8 cellular contexts compared by ENCODE assay signal in genomic region chr4:151760713-151761661, GRCh38. TPM values are rescaled to one million over a fixed set of nuclear protein-coding genes. Genes with fewer than 3 reads are reported as not detected.
DNase-seq lines count a peak whose midpoint lies in the region; ATAC-seq, FAIRE-seq and TF ChIP-seq lines count a peak whose summit lies in the region.

TSS of gene GATB (minus strand) at chr4:151761007. CDS start at chr4:151760982, 25 bp downstream.

- H3K4me1 ChIP-seq in adipocyte (ENCODE audit: control insufficient read depth, insufficient read depth, low read length): peaks cover 6% of the 10 kb centered on the region
- H3K4me1 ChIP-seq in trophoblast cell (ENCODE audit: control insufficient read depth in 1 of 2, insufficient read depth in 2 of 2, low read length in 2 of 2): peaks cover 3 to 6% of the 10 kb centered on the region in 2 experiments
- H3K4me1 ChIP-seq in transverse colon: peaks cover 5 to 10% (median 7%) of the 10 kb centered on the region in 4 donors

- no peak within 1 kb of the TSS for H3K23ac ChIP-seq in trophoblast cell (ENCODE audit: low read length)

- intact Hi-C loops in cardiac septum (cut with DNase I) (loop anchor here (2.0 to 10.0 kb wide), 2 partner anchors 46 to 594 kb away; no protein-coding TSS in a partner anchor), transverse colon (cut with DNase I; ENCODE audit: low total_unique reads) (no loop called here)

- peak within 1 kb of the TSS; percentile 86 for H4K12ac ChIP-seq in trophoblast cell (ENCODE audit: low read depth, low read length)

- no peaks in the 10 kb centered on the region for H3K9me3 ChIP-seq in adipocyte (ENCODE audit: control insufficient read depth, low read length)
- H3K9me3 ChIP-seq in trophoblast cell (ENCODE audit: insufficient read depth, low read depth, low read length): no peaks in the 10 kb centered on the region
- H3K9me3 ChIP-seq in transverse colon: no peaks in the 10 kb centered on the region

- H3K79me2 ChIP-seq in trophoblast cell (ENCODE audit: control insufficient read depth, insufficient read depth, low read length, poor library complexity): peaks cover 2% of the 10 kb centered on the region

- ATAC-seq in HG02840 (IDR thresholded peaks at IDR 0.05; ENCODE audit: low FRiP score, unreplicated experiment): peak; percentile 100

- peak within 1 kb of the TSS; percentile 62 for H3K14ac ChIP-seq in trophoblast cell (ENCODE audit: low read length)

- TF ChIP-seq POLR2A in GM12891 (IDR thresholded peaks at IDR 0.05; ENCODE audit: low read depth, low read length) (peak; percentile 68), transverse colon (IDR thresholded peaks at IDR 0.05) (peak; percentile 65)

- peak; percentile 99 for FAIRE-seq in GM12891 (lab: Jason Lieb, UNC)

- in situ Hi-C loops in transverse colon (cut with MboI; ENCODE audit: low pct_ligation_motif_present in 1 of 4, low pct_unique_long_range_greater_than_20kb in 1 of 4, low sequenced_read_pairs in 3 of 4): loop anchor here in 1 of 4 donors (25.0 kb wide), 1 partner anchor 674 kb away; the partner anchor contains the start of gene RPS3A

- peak within 1 kb of the TSS; percentile 53 for H4K91ac ChIP-seq in trophoblast cell (ENCODE audit: low read depth, low read length)

- peak; percentile 37 to 59 (median 49) for TF ChIP-seq CTCF in transverse colon (IDR thresholded peaks at IDR 0.05)

- H3K18ac ChIP-seq in trophoblast cell (ENCODE audit: low read length): peak within 1 kb of the TSS; percentile 31

- H3K4ac ChIP-seq in trophoblast cell (ENCODE audit: low read depth, low read length): peak within 1 kb of the TSS; percentile 18

- H2BK120ac ChIP-seq in trophoblast cell (ENCODE audit: insufficient read depth, low read length, poor library complexity): peak within 1 kb of the TSS; percentile 74

- peaks cover 3% of the 10 kb centered on the region for H3K79me1 ChIP-seq in trophoblast cell (ENCODE audit: low read length)

- peaks cover 4% of the 10 kb centered on the region for H3K36me3 ChIP-seq in adipocyte (ENCODE audit: control insufficient read depth, insufficient read depth, low read length, severe bottlenecking)
- no peaks in the 10 kb centered on the region for H3K36me3 ChIP-seq in trophoblast cell (ENCODE audit: control insufficient read depth in 1 of 2, insufficient read depth in 2 of 2, low read length in 2 of 2)
- peaks cover 0 to 5% (median 0%) of the 10 kb centered on the region in 4 donors for H3K36me3 ChIP-seq in transverse colon

- H2BK12ac ChIP-seq in trophoblast cell (ENCODE audit: low read length): no peak within 1 kb of the TSS

- H3K4me2 ChIP-seq in trophoblast cell (ENCODE audit: low read length): peak within 1 kb of the TSS; percentile 83

- H2AK5ac ChIP-seq in trophoblast cell (ENCODE audit: low read length): no peak within 1 kb of the TSS

- H2AFZ ChIP-seq in trophoblast cell (ENCODE audit: insufficient read depth, low read length, poor library complexity): peak within 1 kb of the TSS; percentile 75

- WGBS in trophoblast cell (ENCODE audit: extremely low coverage, insufficient coverage, insufficient read length): no CpG with 5 or more reads among the region's 35 CpGs
- 0 to 7% methylated on average over 2 to 27 of the region's 35 CpGs for WGBS in transverse colon (ENCODE audit: low coverage in 1 of 2), 2 donors

- H3K27me3 ChIP-seq in adipocyte (replicated peaks; ENCODE audit: control insufficient read depth, insufficient read depth, low read length): no peaks in the 10 kb centered on the region
- no peaks in the 10 kb centered on the region for H3K27me3 ChIP-seq in trophoblast cell (ENCODE audit: insufficient read depth, low read length)
- peaks cover 14% of the 10 kb centered on the region for H3K27me3 ChIP-seq in transverse colon

- H3K27ac ChIP-seq in trophoblast cell (ENCODE audit: low read depth, low read length) (no peak within 1 kb of the TSS), transverse colon (peak within 1 kb of the TSS; percentile 60 to 79 (median 66))

- H4K8ac ChIP-seq in trophoblast cell (ENCODE audit: low read depth, low read length): peak within 1 kb of the TSS; percentile 97

- H3K9ac ChIP-seq in adipocyte (ENCODE audit: low read length): peak within 1 kb of the TSS; percentile 94
- H3K9ac ChIP-seq in trophoblast cell (ENCODE audit: low read length): peak within 1 kb of the TSS; percentile 81

- H2BK5ac ChIP-seq in trophoblast cell (ENCODE audit: low read depth, low read length, poor library complexity): peak within 1 kb of the TSS; percentile 49

- H3K4me3 ChIP-seq in adipocyte (ENCODE audit: low read length): peak within 1 kb of the TSS; percentile 95
- H3K4me3 ChIP-seq in trophoblast cell (ENCODE audit: low read depth, low read length): peak within 1 kb of the TSS; percentile 81
- peak within 1 kb of the TSS; percentile 56 to 93 (median 74) for H3K4me3 ChIP-seq in transverse colon

- no peak for TF ChIP-seq EP300 in transverse colon (IDR thresholded peaks at IDR 0.05; ENCODE audit: low read depth)

- peak; percentile 76 for DNase-seq in GM12891 (ENCODE audit: insufficient read length, low spot score)
- DNase-seq in NCI-H1436 (lab: John Stamatoyannopoulos, UW): peak; percentile 92
- DNase-seq in T follicular helper cell (ENCODE audit: low read depth): peak; percentile 90
- DNase-seq in adipocyte (ENCODE audit: low read depth): peak; percentile 98
- peak; percentile 95 for DNase-seq in cardiac septum (ENCODE audit: low spot score)
- DNase-seq in trophoblast cell: peak; percentile 96 to 99
- peak; percentile 93 for DNase-seq in transverse colon

TF ChIP-seq in GM12891, 5 proteins besides CTCF, POLR2A, EP300 and RAD21:
- TF ChIP-seq SPI1 (IDR thresholded peaks at IDR 0.05; ENCODE audit: low read depth, low read length): no peak
- TF ChIP-seq POU2F2 (IDR thresholded peaks at IDR 0.05; ENCODE audit: low read depth, low read length): peak; percentile 85; the same call in 1 of the 2 replicates
- peak; percentile 75 for TF ChIP-seq TAF1 (IDR thresholded peaks at IDR 0.05; ENCODE audit: low read depth, low read length)
- TF ChIP-seq POLR2AphosphoS5 (IDR thresholded peaks at IDR 0.05; ENCODE audit: low read depth, low read length): peak; percentile 80; the same call in 1 of the 2 replicates
- TF ChIP-seq PAX5 (IDR thresholded peaks at IDR 0.05; ENCODE audit: insufficient read depth, low read length, severe bottlenecking): no peak

RNA-seq across cellular contexts. Expression of gene GATB, which starts in this region (rescaled TPM):
- 20.0 TPM for polyA plus RNA-seq in GM12891 (2012; ENCODE audit: low read depth, missing spikeins)
- total RNA-seq in cardiac septum (75.1 TPM), transverse colon (100 to 1,000 TPM in 1 of 4 donors, 10 to 100 TPM in 3; 22.5 to 111 (median 27.3) TPM)
- 12.7 and 14.3 TPM in 2 replicates for polyA plus RNA-seq in trophoblast cell (2013)
